ENCODE assay signal across 22 cellular contexts in genomic region chr11:101323997-101324396, GRCh38.
DNase-seq lines count a peak whose midpoint lies in the region; ATAC-seq and TF ChIP-seq lines count a peak whose summit lies in the region.
"Had no signal": no experiment of that assay in that cellular context is flagged by ENCODE, and none has a peak within 500 bp of the region (broad histone marks: within the 10 kb centered on the region; RNA-seq: fewer than 3 reads in every experiment).

No MANE protein-coding gene starts in this region.

- H3K9me2 ChIP-seq in GM23338 (ENCODE audit: insufficient read depth): peaks cover 6% of the 10 kb centered on the region; the same call in 1 of the 2 replicates

- H2AK5ac ChIP-seq in trophoblast cell (ENCODE audit: low read length): no peak overlapping the region

- no peaks in the 10 kb centered on the region for H3K79me1 ChIP-seq in trophoblast cell (ENCODE audit: low read length)

- no peak overlapping the region for H3K27ac ChIP-seq in A673 (ENCODE audit: low read depth, low read length, poor library complexity, severe bottlenecking)
- H3K27ac ChIP-seq in GM23338 (ENCODE audit: low read depth): no peak overlapping the region
- H3K27ac ChIP-seq in SJCRH30: no peak overlapping the region
- H3K27ac ChIP-seq in foreskin keratinocyte: no peak overlapping the region
- no peak overlapping the region for H3K27ac ChIP-seq in CD8-positive, alpha-beta T cell (ENCODE audit: low read depth, low read length)
- H3K27ac ChIP-seq in trophoblast cell (ENCODE audit: low read depth, low read length): no peak overlapping the region
- H3K27ac ChIP-seq: ovary, RWPE1, spleen had no signal

- CTCF ChIA-PET in A673 (lab: Charles Lee): interaction anchor here (1.1 kb wide), 1 partner anchor 344 kb away, joined by 4 read pairs; no protein-coding TSS in a partner anchor
- CTCF ChIA-PET in CD8-positive, alpha-beta T cell (lab: Charles Lee): no interaction called here

- ATAC-seq in GM23338 (peak; percentile 49; the same call in 2 of the 3 replicates), foreskin keratinocyte (peak; percentile 15), GM21529 (IDR thresholded peaks at IDR 0.05; ENCODE audit: unreplicated experiment) (no peak)
- no peak for ATAC-seq in CD8-positive, alpha-beta T cell
- ATAC-seq: GM12878, T-helper 17 cell had no signal

- H4K8ac ChIP-seq in trophoblast cell (ENCODE audit: low read depth, low read length): no peak overlapping the region

- H3F3A ChIP-seq in GM23338 (replicated peaks; ENCODE audit: low read depth): no peaks in the 10 kb centered on the region

- H3K9me3 Mint-ChIP-seq in GM23338: no peaks in the 10 kb centered on the region
- H3K9me3 Mint-ChIP-seq in CD8-positive, alpha-beta T cell: peaks cover 4% of the 10 kb centered on the region
- H3K9me3 Mint-ChIP-seq: brain had no signal

- H3K4me1 Mint-ChIP-seq in GM23338: peaks cover 4% of the 10 kb centered on the region; the same call in 1 of the 3 replicates
- H3K4me1 Mint-ChIP-seq in CD8-positive, alpha-beta T cell (ENCODE audit: low read depth): no peaks in the 10 kb centered on the region
- H3K4me1 Mint-ChIP-seq: activated naive CD4-positive, alpha-beta T cell treated with anti-CD3 and anti-CD28 coated beads, Interleukin-2, amount 50 U/mL, for 24 hours; B cell; brain; T-helper 17 cell had no signal

- H2AFZ ChIP-seq in GM23338: no peak overlapping the region
- H2AFZ ChIP-seq in trophoblast cell (ENCODE audit: insufficient read depth, low read length, poor library complexity): no peak overlapping the region

- H3K4me1 ChIP-seq in A673 (ENCODE audit: insufficient read depth, low read length, poor library complexity, severe bottlenecking) (no peaks in the 10 kb centered on the region), GM23338 (ENCODE audit: insufficient read depth) (no peaks in the 10 kb centered on the region), SJCRH30 (no peaks in the 10 kb centered on the region), foreskin keratinocyte (no peaks in the 10 kb centered on the region), trophoblast cell (ENCODE audit: control insufficient read depth in 1 of 2, insufficient read depth in 2 of 2, low read length in 2 of 2) (no peaks in the 10 kb centered on the region)
- no peaks in the 10 kb centered on the region for H3K4me1 ChIP-seq in CD8-positive, alpha-beta T cell (ENCODE audit: insufficient read depth, low read length)
- H3K4me1 ChIP-seq: spleen had no signal

- H3K18ac ChIP-seq in trophoblast cell (ENCODE audit: low read length): no peak overlapping the region

- peak; percentile 37; the same call in 1 of the 2 replicates for TF ChIP-seq CTCF in A673 (conservative IDR thresholded peaks at IDR 0.05; ENCODE audit: low read depth, low read length)
- peak; percentile 28 to 58; a peak in 2 of 4 replicates for TF ChIP-seq CTCF in GM23338 (conservative IDR thresholded peaks at IDR 0.05; ENCODE audit: low read depth in 2 of 2)
- peak; percentile 50 for TF ChIP-seq CTCF in foreskin keratinocyte (conservative IDR thresholded peaks at IDR 0.05)
- no peak for TF ChIP-seq CTCF in CD8-positive, alpha-beta T cell (IDR thresholded peaks at IDR 0.05)

- H3K27me3 ChIP-seq in A673 (replicated peaks; ENCODE audit: insufficient read depth, low read depth, low read length, poor library complexity) (no peaks in the 10 kb centered on the region), GM23338 (ENCODE audit: insufficient read depth) (no peaks in the 10 kb centered on the region), SJCRH30 (no peaks in the 10 kb centered on the region), foreskin keratinocyte (no peaks in the 10 kb centered on the region), trophoblast cell (ENCODE audit: insufficient read depth, low read length) (no peaks in the 10 kb centered on the region)
- no peaks in the 10 kb centered on the region for H3K27me3 ChIP-seq in CD8-positive, alpha-beta T cell (ENCODE audit: insufficient read depth, low read length)
- H3K27me3 ChIP-seq: ovary, spleen had no signal

- POLR2A ChIA-PET in A673 (lab: Charles Lee; ENCODE audit: low non-redundant PET): no interaction called here
- POLR2A ChIA-PET in CD8-positive, alpha-beta T cell (lab: Charles Lee): no interaction called here

- no peak overlapping the region for H3K4me3 Mint-ChIP-seq in GM23338
- H3K4me3 Mint-ChIP-seq in CD8-positive, alpha-beta T cell: no peak overlapping the region
- H3K4me3 Mint-ChIP-seq: activated naive CD4-positive, alpha-beta T cell treated with anti-CD3 and anti-CD28 coated beads, Interleukin-2, amount 50 U/mL, for 24 hours; B cell; brain; T-helper 17 cell had no signal

- H3K27me3 Mint-ChIP-seq in GM23338 (ENCODE audit: insufficient read depth, low read depth, poor library complexity): no peaks in the 10 kb centered on the region
- no peaks in the 10 kb centered on the region for H3K27me3 Mint-ChIP-seq in CD8-positive, alpha-beta T cell (ENCODE audit: low read depth)
- H3K27me3 Mint-ChIP-seq: activated naive CD4-positive, alpha-beta T cell treated with anti-CD3 and anti-CD28 coated beads, Interleukin-2, amount 50 U/mL, for 24 hours; B cell; brain; T-helper 17 cell had no signal

- no peak overlapping the region for H3K4ac ChIP-seq in trophoblast cell (ENCODE audit: low read depth, low read length)

- no peak overlapping the region for H3K4me3 ChIP-seq in A673 (ENCODE audit: low read depth, low read length, poor library complexity, severe bottlenecking)
- H3K4me3 ChIP-seq in GM23338: no peak overlapping the region
- H3K4me3 ChIP-seq in SJCRH30: no peak overlapping the region
- H3K4me3 ChIP-seq in CD8-positive, alpha-beta T cell (ENCODE audit: low read depth, low read length): no peak overlapping the region
- no peak overlapping the region for H3K4me3 ChIP-seq in trophoblast cell (ENCODE audit: low read depth, low read length)
- H3K4me3 ChIP-seq: GM12878, ovary, spleen had no signal

- peak; percentile 9 for DNase-seq in A673 (ENCODE audit: low spot score)
- peak; percentile 34 for DNase-seq in GM23338 (ENCODE audit: low spot score)
- peak; percentile 7 to 10 for DNase-seq in SJCRH30
- peak in 1 of 2 donors; percentile 10 for DNase-seq in foreskin keratinocyte
- no peak for DNase-seq in CD8-positive, alpha-beta T cell
- DNase-seq in effector CD4-positive, alpha-beta T cell: no peak
- no peak for DNase-seq in trophoblast cell
- DNase-seq: activated CD4-positive, alpha-beta T cell treated with anti-CD3 and anti-CD28 coated beads for 4 hours; activated T-cell treated with anti-CD3 and anti-CD28 coated beads for 4 hours; foreskin melanocyte; NCI-H1694 treated with DMSO at 0.1 percent for 48 hours; NCI-H524 treated with DMSO at 0.1 percent for 48 hours; ovary; spleen; stimulated activated naive CD4-positive, alpha-beta T cell; T-helper 17 cell had no signal

- H3K79me2 ChIP-seq in GM23338 (replicated peaks; ENCODE audit: insufficient read depth) (no peaks in the 10 kb centered on the region), trophoblast cell (ENCODE audit: control insufficient read depth, insufficient read depth, low read length, poor library complexity) (no peaks in the 10 kb centered on the region)

- H3K9ac ChIP-seq in trophoblast cell (ENCODE audit: low read length): no peak overlapping the region

- no peak overlapping the region for H2BK12ac ChIP-seq in trophoblast cell (ENCODE audit: low read length)

- BruUV-seq in A673 (replicated peaks; lab: Mats Ljungman, UMichigan): no TSS peak

- H4K20me1 ChIP-seq in GM23338 (replicated peaks; ENCODE audit: insufficient read depth): no peaks in the 10 kb centered on the region

- no peak overlapping the region for H2BK5ac ChIP-seq in trophoblast cell (ENCODE audit: low read depth, low read length, poor library complexity)

- no peak overlapping the region for H3K27ac Mint-ChIP-seq in GM23338
- H3K27ac Mint-ChIP-seq in CD8-positive, alpha-beta T cell: no peak overlapping the region
- H3K27ac Mint-ChIP-seq: activated naive CD4-positive, alpha-beta T cell treated with anti-CD3 and anti-CD28 coated beads, Interleukin-2, amount 50 U/mL, for 24 hours; B cell; brain; T-helper 17 cell had no signal

- H3K23ac ChIP-seq in trophoblast cell (ENCODE audit: low read length): no peak overlapping the region

- H3K36me3 Mint-ChIP-seq in GM23338 (ENCODE audit: low read depth): no peaks in the 10 kb centered on the region
- no peaks in the 10 kb centered on the region for H3K36me3 Mint-ChIP-seq in CD8-positive, alpha-beta T cell
- H3K36me3 Mint-ChIP-seq: activated naive CD4-positive, alpha-beta T cell treated with anti-CD3 and anti-CD28 coated beads, Interleukin-2, amount 50 U/mL, for 24 hours; brain had no signal

- no peaks in the 10 kb centered on the region for H3K9me3 ChIP-seq in A673 (ENCODE audit: low read depth, low read length, poor library complexity, severe bottlenecking)
- H3K9me3 ChIP-seq in SJCRH30 (replicated peaks): no peaks in the 10 kb centered on the region
- no peaks in the 10 kb centered on the region for H3K9me3 ChIP-seq in CD8-positive, alpha-beta T cell (ENCODE audit: low read length)
- no peaks in the 10 kb centered on the region for H3K9me3 ChIP-seq in trophoblast cell (ENCODE audit: insufficient read depth, low read depth, low read length)
- H3K9me3 ChIP-seq: ovary, spleen had no signal

- H3K36me3 ChIP-seq in A673 (ENCODE audit: insufficient read depth, low read length, poor library complexity, severe bottlenecking) (no peaks in the 10 kb centered on the region), GM23338 (ENCODE audit: insufficient read depth) (no peaks in the 10 kb centered on the region), SJCRH30 (no peaks in the 10 kb centered on the region), trophoblast cell (ENCODE audit: control insufficient read depth in 1 of 2, insufficient read depth in 2 of 2, low read length in 2 of 2) (no peaks in the 10 kb centered on the region)
- H3K36me3 ChIP-seq in CD8-positive, alpha-beta T cell (ENCODE audit: insufficient read depth, low read length): no peaks in the 10 kb centered on the region
- H3K36me3 ChIP-seq: ovary, spleen had no signal

- intact Hi-C loops in A673 (cut with micrococcal nuclease; ENCODE audit: unreplicated experiment): loop anchor here (10.0 kb wide), 1 partner anchor 339 kb away; no protein-coding TSS in a partner anchor
- intact Hi-C loops in CD8-positive, alpha-beta T cell (cut with DNase I, micrococcal nuclease): no loop called here

- H3K4me2 ChIP-seq in GM23338: no peak overlapping the region
- no peak overlapping the region for H3K4me2 ChIP-seq in trophoblast cell (ENCODE audit: low read length)

- H3K14ac ChIP-seq in trophoblast cell (ENCODE audit: low read length): no peak overlapping the region

- no CpG with 5 or more reads among the region's 2 CpGs for WGBS in trophoblast cell (ENCODE audit: extremely low coverage, insufficient coverage, insufficient read length)

- H4K12ac ChIP-seq in trophoblast cell (ENCODE audit: low read depth, low read length): no peak overlapping the region

- H2BK120ac ChIP-seq in trophoblast cell (ENCODE audit: insufficient read depth, low read length, poor library complexity): no peak overlapping the region

- no peak overlapping the region for H4K91ac ChIP-seq in trophoblast cell (ENCODE audit: low read depth, low read length)

TF ChIP-seq in GM23338, 12 proteins besides CTCF, POLR2A, EP300 and RAD21:
- TF ChIP-seq JUNB (IDR thresholded peaks at IDR 0.05; ENCODE audit: unreplicated experiment): no peak

Comparison
In these comparisons a context has a peak if more than half of its experiments do, and no peak if none do; other contexts are left out.
1. DNase-seq: peak in A673 (single experiment), GM23338 (single experiment) and SJCRH30 (2 of 2); none in CD8-positive, alpha-beta T cell (0 of 7), effector CD4-positive, alpha-beta T cell (single experiment) and trophoblast cell (0 of 2).
2. ATAC-seq: peak in GM23338 (single experiment) and foreskin keratinocyte (single experiment); none in GM21529 (single experiment) and CD8-positive, alpha-beta T cell (single experiment).